1 cellular context compared by ENCODE assay signal in genomic region chr12:107477018-107477417, GRCh38.
TF ChIP-seq lines count a peak whose summit lies in the region.

No MANE protein-coding gene starts in this region.

TF ChIP-seq in HepG2, 621 proteins besides CTCF, POLR2A, EP300 and RAD21 (continued from another document):
- TF ChIP-seq, protein P1, sequence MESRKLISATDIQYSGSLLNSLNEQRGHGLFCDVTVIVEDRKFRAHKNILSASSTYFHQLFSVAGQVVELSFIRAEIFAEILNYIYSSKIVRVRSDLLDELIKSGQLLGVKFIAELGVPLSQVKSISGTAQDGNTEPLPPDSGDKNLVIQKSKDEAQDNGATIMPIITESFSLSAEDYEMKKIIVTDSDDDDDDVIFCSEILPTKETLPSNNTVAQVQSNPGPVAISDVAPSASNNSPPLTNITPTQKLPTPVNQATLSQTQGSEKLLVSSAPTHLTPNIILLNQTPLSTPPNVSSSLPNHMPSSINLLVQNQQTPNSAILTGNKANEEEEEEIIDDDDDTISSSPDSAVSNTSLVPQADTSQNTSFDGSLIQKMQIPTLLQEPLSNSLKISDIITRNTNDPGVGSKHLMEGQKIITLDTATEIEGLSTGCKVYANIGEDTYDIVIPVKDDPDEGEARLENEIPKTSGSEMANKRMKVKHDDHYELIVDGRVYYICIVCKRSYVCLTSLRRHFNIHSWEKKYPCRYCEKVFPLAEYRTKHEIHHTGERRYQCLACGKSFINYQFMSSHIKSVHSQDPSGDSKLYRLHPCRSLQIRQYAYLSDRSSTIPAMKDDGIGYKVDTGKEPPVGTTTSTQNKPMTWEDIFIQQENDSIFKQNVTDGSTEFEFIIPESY (CRISPR knock-in tag; IDR thresholded peaks at IDR 0.05): peak; percentile 59; the same call in 1 of the 2 replicates
- TF ChIP-seq, protein P2, sequence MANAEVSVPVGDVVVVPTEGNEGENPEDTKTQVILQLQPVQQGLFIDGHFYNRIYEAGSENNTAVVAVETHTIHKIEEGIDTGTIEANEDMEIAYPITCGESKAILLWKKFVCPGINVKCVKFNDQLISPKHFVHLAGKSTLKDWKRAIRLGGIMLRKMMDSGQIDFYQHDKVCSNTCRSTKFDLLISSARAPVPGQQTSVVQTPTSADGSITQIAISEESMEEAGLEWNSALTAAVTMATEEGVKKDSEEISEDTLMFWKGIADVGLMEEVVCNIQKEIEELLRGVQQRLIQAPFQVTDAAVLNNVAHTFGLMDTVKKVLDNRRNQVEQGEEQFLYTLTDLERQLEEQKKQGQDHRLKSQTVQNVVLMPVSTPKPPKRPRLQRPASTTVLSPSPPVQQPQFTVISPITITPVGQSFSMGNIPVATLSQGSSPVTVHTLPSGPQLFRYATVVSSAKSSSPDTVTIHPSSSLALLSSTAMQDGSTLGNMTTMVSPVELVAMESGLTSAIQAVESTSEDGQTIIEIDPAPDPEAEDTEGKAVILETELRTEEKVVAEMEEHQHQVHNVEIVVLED (CRISPR knock-in tag; IDR thresholded peaks at IDR 0.05; ENCODE audit: borderline replicate concordance): no peak
- TF ChIP-seq HNF4G (IDR thresholded peaks at IDR 0.05; ENCODE audit: borderline replicate concordance, low read depth, low read length): no peak
- no peak for TF ChIP-seq HNF4G (CRISPR knock-in tag; IDR thresholded peaks at IDR 0.05; ENCODE audit: borderline replicate concordance, low read depth)
- peak; percentile 50; the same call in 1 of the 2 replicates for TF ChIP-seq RARA (CRISPR knock-in tag; IDR thresholded peaks at IDR 0.05)
- no peak for TF ChIP-seq THAP9 (CRISPR knock-in tag; IDR thresholded peaks at IDR 0.05; ENCODE audit: borderline replicate concordance)
- no peak for TF ChIP-seq ZNF430 (CRISPR knock-in tag; IDR thresholded peaks at IDR 0.05)
- TF ChIP-seq TOPORS (CRISPR knock-in tag; IDR thresholded peaks at IDR 0.05): no peak
- TF ChIP-seq HNF4A (CRISPR knock-in tag; IDR thresholded peaks at IDR 0.05): peak; percentile 42; the same call in 1 of the 2 replicates
- TF ChIP-seq NR2F2 (IDR thresholded peaks at IDR 0.05; ENCODE audit: borderline replicate concordance, low read depth): peak; percentile 82
- TF ChIP-seq ZBTB38 (CRISPR knock-in tag; IDR thresholded peaks at IDR 0.05): peak; percentile 53; the same call in 1 of the 2 replicates
- TF ChIP-seq PAXIP1 (CRISPR knock-in tag; conservative IDR thresholded peaks at IDR 0.05): 0 out of 2 replicates have a peak, but pooled peaks have one; percentile 23
- no peak for TF ChIP-seq ZNF891 (CRISPR knock-in tag; IDR thresholded peaks at IDR 0.05)
- peak; percentile 83 for TF ChIP-seq NR2F6 (IDR thresholded peaks at IDR 0.05)
- TF ChIP-seq NR2F6 (CRISPR knock-in tag; IDR thresholded peaks at IDR 0.05): no peak; the same call in 1 of the 2 replicates
- no peak for TF ChIP-seq SRSF9 (IDR thresholded peaks at IDR 0.05; ENCODE audit: borderline replicate concordance, insufficient read depth, low read depth, low read length, poor library complexity, severe bottlenecking)
- TF ChIP-seq NR2C2 (CRISPR knock-in tag; IDR thresholded peaks at IDR 0.05; ENCODE audit: borderline replicate concordance): peak; percentile 87
- TF ChIP-seq KAT7 (CRISPR knock-in tag; IDR thresholded peaks at IDR 0.05; ENCODE audit: borderline replicate concordance): no peak
- TF ChIP-seq NR2F1 (CRISPR knock-in tag; IDR thresholded peaks at IDR 0.05): peak; percentile 46 to 79; a peak in 2 of 4 replicates
- no peak for TF ChIP-seq ZNF296 (CRISPR knock-in tag; conservative IDR thresholded peaks at IDR 0.05)
- no peak for TF ChIP-seq MBD4 (IDR thresholded peaks at IDR 0.05; ENCODE audit: borderline replicate concordance, low read length)
- no peak for TF ChIP-seq THAP8 (CRISPR knock-in tag; IDR thresholded peaks at IDR 0.05; ENCODE audit: borderline replicate concordance)
- 0 out of 2 replicates have a peak, but pooled peaks have one; percentile 12 for TF ChIP-seq ARID5B (CRISPR knock-in tag; IDR thresholded peaks at IDR 0.05)
- TF ChIP-seq HOMEZ (CRISPR knock-in tag; IDR thresholded peaks at IDR 0.05; ENCODE audit: low read depth): 0 out of 2 replicates have a peak, but pooled peaks have one; percentile 35
